In the genomic region with DNA sequence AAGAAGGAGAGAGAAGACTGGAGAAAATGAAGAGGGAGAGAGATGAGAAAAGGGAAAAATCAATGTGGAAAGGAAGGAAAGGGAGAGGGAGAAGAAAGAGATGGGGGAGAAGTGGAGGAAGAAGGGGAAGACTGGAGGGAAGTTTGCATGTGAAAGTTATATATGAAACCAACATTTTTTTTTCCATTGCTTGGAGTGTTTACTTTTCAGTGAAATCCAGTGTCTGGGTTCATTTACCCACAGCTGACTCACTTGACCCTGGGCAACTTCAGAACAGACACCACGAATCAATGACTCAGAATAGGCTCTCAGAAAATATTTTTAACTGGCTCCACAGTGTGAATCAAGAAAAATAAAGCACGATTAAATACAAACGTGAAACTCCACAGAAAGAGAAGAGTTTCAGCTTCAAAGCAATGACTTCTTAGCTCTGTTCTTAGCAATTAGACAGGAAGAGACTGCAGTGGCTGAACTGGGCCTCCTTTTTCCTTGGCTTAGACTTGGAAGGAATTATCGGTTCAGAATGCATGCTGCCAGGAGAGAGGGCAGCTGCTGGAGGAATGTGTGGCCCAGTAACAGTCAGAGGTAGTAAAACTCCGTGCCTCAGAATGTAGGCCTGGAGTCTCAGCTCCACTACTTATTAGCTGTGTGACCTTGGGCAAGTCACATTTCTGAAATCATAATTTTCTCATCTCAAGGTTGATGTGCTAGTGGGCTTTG, we compare ENCODE assay signal across 10 cellular contexts.
DNase-seq lines count a peak whose midpoint lies in the region; ATAC-seq lines count a peak whose summit lies in the region.
"Had no signal": no experiment of that assay in that cellular context is flagged by ENCODE, and none has a peak within 500 bp of the region (broad histone marks: within the 10 kb centered on the region; RNA-seq: fewer than 3 reads in every experiment).

No MANE protein-coding gene starts in this region.

- ATAC-seq in HG02981 (IDR thresholded peaks at IDR 0.05; ENCODE audit: unreplicated experiment): no peak
- ATAC-seq in HG03442 (IDR thresholded peaks at IDR 0.05; ENCODE audit: unreplicated experiment): no peak
- no peak for ATAC-seq in GM18909 (IDR thresholded peaks at IDR 0.05; ENCODE audit: poor library complexity, unreplicated experiment)

- H3K27me3 ChIP-seq in HAP-1 (ENCODE audit: low read depth): peaks cover 50% of the 10 kb centered on the region

- in situ Hi-C loops in HAP-1 (cut with MboI; ENCODE audit: low sequenced_read_pairs): no loop called here

- DNase-seq in ELR (ENCODE audit: low read depth): peak; percentile 86
- peak; percentile 65 for DNase-seq in NCI-H226
- peak; percentile 60 for DNase-seq in epithelial cell of prostate (ENCODE audit: low read depth, low spot score)
- DNase-seq in pulmonary artery endothelial cell (ENCODE audit: low read depth, low spot score): peak; percentile 36
- DNase-seq in HAP-1 (ENCODE audit: low spot score in 2 of 2): no peak
- DNase-seq: NCI-H1436 treated with DMSO at 0.1 percent for 48 hours had no signal

- H3K9me3 ChIP-seq in HAP-1: no peaks in the 10 kb centered on the region
- H3K9me3 ChIP-seq: ovary had no signal

- no peaks in the 10 kb centered on the region for H3K36me3 ChIP-seq in HAP-1 (replicated peaks)
- H3K36me3 ChIP-seq: ovary had no signal

- H3K27ac ChIP-seq in epithelial cell of prostate: peak overlapping the region; percentile 41

- H3K4me3 ChIP-seq in HAP-1: no peak overlapping the region
- H3K4me3 ChIP-seq: ovary had no signal

- no peaks in the 10 kb centered on the region for H3K4me1 ChIP-seq in HAP-1

Comparison
In these comparisons a context has a peak if more than half of its experiments do, and no peak if none do; other contexts are left out.
1. DNase-seq: peak in ELR (single experiment), NCI-H226 (single experiment), epithelial cell of prostate (single experiment) and pulmonary artery endothelial cell (single experiment); none in HAP-1 (0 of 2).